ENCODE assay signal across 19 cellular contexts in genomic region chr1:39145651-39145970, GRCh38. TPM values are rescaled to one million over a fixed set of nuclear protein-coding genes. Genes with fewer than 3 reads are reported as not detected.
DNase-seq lines count a peak whose midpoint lies in the region; ATAC-seq and TF ChIP-seq lines count a peak whose summit lies in the region.
"Had no signal": no experiment of that assay in that cellular context is flagged by ENCODE, and none has a peak within 500 bp of the region (broad histone marks: within the 10 kb centered on the region; RNA-seq: fewer than 3 reads in every experiment).

No MANE protein-coding gene starts in this region.

- peaks cover 2% of the 10 kb centered on the region for H3K27me3 Mint-ChIP-seq in neural progenitor cell (ENCODE audit: insufficient read depth, low read depth)

- no peaks in the 10 kb centered on the region for H3K9me3 Mint-ChIP-seq in neural progenitor cell
- H3K9me3 Mint-ChIP-seq: H9 had no signal

- H3K9ac ChIP-seq in HUES64 (ENCODE audit: low read depth, low read length) (no peak overlapping the region), neural progenitor cell (no peak overlapping the region)

- H3K4me3 ChIP-seq in HUES64 (ENCODE audit: low read length) (no peak overlapping the region), epithelial cell of esophagus (ENCODE audit: low read length) (no peak overlapping the region), neural progenitor cell (no peak overlapping the region), thyroid gland (replicated peaks in 1 of 3) (no peak overlapping the region), uterus (no peak overlapping the region)
- H3K4me3 ChIP-seq: SJCRH30 had no signal

- intact Hi-C loops in thyroid gland (cut with DNase I) (no loop called here), uterus (cut with DNase I; ENCODE audit: low total_unique reads) (no loop called here)

- peaks cover 19% of the 10 kb centered on the region for H3K36me3 Mint-ChIP-seq in neural progenitor cell

- peaks cover 31% of the 10 kb centered on the region for H4K20me1 ChIP-seq in neural progenitor cell (ENCODE audit: low read depth)

- H3K79me2 ChIP-seq in neural progenitor cell (ENCODE audit: low read depth), result peaks cover 98% of the 10 kb centered on the region

- peaks cover 62% of the 10 kb centered on the region for H3K4me1 Mint-ChIP-seq in neural progenitor cell
- H3K4me1 Mint-ChIP-seq: CD14-positive monocyte had no signal

- ATAC-seq in HG02870 (IDR thresholded peaks at IDR 0.05; ENCODE audit: unreplicated experiment) (no peak), HG02678 (IDR thresholded peaks at IDR 0.05; ENCODE audit: unreplicated experiment) (no peak)

- 78% methylated on average over 1 of the region's 1 CpG for WGBS in HUES64
- WGBS in thyroid gland, 2 donors, result 97 to 98% methylated on average over 1 of the region's 1 CpG

- H3F3A ChIP-seq in neural progenitor cell (ENCODE audit: low read depth), result peaks cover 70% of the 10 kb centered on the region

- H3K4me3 Mint-ChIP-seq in neural progenitor cell, result no peak overlapping the region
- H3K4me3 Mint-ChIP-seq: CD14-positive monocyte, H9 had no signal

- H3K9me3 ChIP-seq in HUES64 (ENCODE audit: insufficient read depth, low read depth, low read length), result no peaks in the 10 kb centered on the region
- H3K9me3 ChIP-seq in neural progenitor cell (ENCODE audit: low read depth), result no peaks in the 10 kb centered on the region
- no peaks in the 10 kb centered on the region for H3K9me3 ChIP-seq in thyroid gland
- no peaks in the 10 kb centered on the region for H3K9me3 ChIP-seq in uterus
- H3K9me3 ChIP-seq: SJCRH30 had no signal

- no peak overlapping the region for H3K27ac Mint-ChIP-seq in neural progenitor cell
- H3K27ac Mint-ChIP-seq: CD14-positive monocyte had no signal

- H3K27ac ChIP-seq in HUES64 (ENCODE audit: low read depth, low read length), result 0 out of 2 replicates have a peak overlapping the region, but pooled peaks have one; percentile 3
- peak overlapping the region; percentile 72 for H3K27ac ChIP-seq in neural progenitor cell
- peak overlapping the region; percentile 7 to 93 (median 87) for H3K27ac ChIP-seq in thyroid gland
- H3K27ac ChIP-seq in uterus, result no peak overlapping the region
- H3K27ac ChIP-seq: HL-60, RWPE1, SJCRH30 had no signal

- no peaks in the 10 kb centered on the region for H3K27me3 ChIP-seq in HUES64 (ENCODE audit: insufficient read depth, low read length)
- H3K27me3 ChIP-seq in neural progenitor cell, result no peaks in the 10 kb centered on the region
- no peaks in the 10 kb centered on the region for H3K27me3 ChIP-seq in thyroid gland
- H3K27me3 ChIP-seq in uterus, result no peaks in the 10 kb centered on the region
- H3K27me3 ChIP-seq: SJCRH30 had no signal

- H2AFZ ChIP-seq in neural progenitor cell (replicated peaks), result no peak overlapping the region

- no peak for TF ChIP-seq CTCF in epithelial cell of esophagus (IDR thresholded peaks at IDR 0.05; ENCODE audit: insufficient read depth, low read depth, low read length, missing control alignments)
- no peak for TF ChIP-seq CTCF in neural progenitor cell (IDR thresholded peaks at IDR 0.05)
- TF ChIP-seq CTCF in thyroid gland (IDR thresholded peaks at IDR 0.05), result no peak
- no peak for TF ChIP-seq CTCF in uterus (IDR thresholded peaks at IDR 0.05)

- peak; percentile 84 for DNase-seq in epithelial cell of esophagus (ENCODE audit: low read depth)
- DNase-seq in neural progenitor cell (ENCODE audit: low spot score), result no peak
- DNase-seq in thyroid gland, result no peak
- DNase-seq in uterus, result no peak
- DNase-seq in NCI-H226, result no peak
- DNase-seq: AML-193, DMS153, H9, MV-4-11, NCI-H187 treated with DMSO at 0.1 percent for 48 hours, NCI-H510A, NCI-H774, SJCRH30 had no signal

- H3K36me3 ChIP-seq in HUES64 (ENCODE audit: insufficient read depth, low read length), result no peaks in the 10 kb centered on the region
- no peaks in the 10 kb centered on the region for H3K36me3 ChIP-seq in neural progenitor cell
- no peaks in the 10 kb centered on the region for H3K36me3 ChIP-seq in thyroid gland
- no peaks in the 10 kb centered on the region for H3K36me3 ChIP-seq in uterus
- H3K36me3 ChIP-seq: SJCRH30 had no signal

- TF ChIP-seq POLR2A in thyroid gland (IDR thresholded peaks at IDR 0.05), result no peak
- no peak for TF ChIP-seq POLR2A in uterus (IDR thresholded peaks at IDR 0.05)

- H3K4me2 ChIP-seq in neural progenitor cell, result peak overlapping the region; percentile 33

- peaks cover 58% of the 10 kb centered on the region for H3K4me1 ChIP-seq in HUES64 (ENCODE audit: insufficient read depth, low read length)
- peaks cover 79% of the 10 kb centered on the region for H3K4me1 ChIP-seq in neural progenitor cell
- H3K4me1 ChIP-seq in thyroid gland, result peaks cover 67 to 92% of the 10 kb centered on the region in 2 donors
- H3K4me1 ChIP-seq in uterus, result peaks cover 3 to 11% of the 10 kb centered on the region in 2 donors

RNA-seq across cellular contexts. Expression of gene MACF1, which starts 58.9 kb away (rescaled TPM):
- 76.3 TPM for polyA plus RNA-seq in HUES64 (2013, experiment 1 of 2)
- polyA plus RNA-seq in HUES64 (2013, experiment 2 of 2), result 81.7 TPM
- total RNA-seq in neural progenitor cell (ENCODE audit: low replicate concordance) (203 and 222 TPM in 2 replicates), thyroid gland (100 to 1,000 TPM; 308 to 834 (median 427) TPM), uterus (100 to 1,000 TPM; 210 to 602 (median 573) TPM)

Comparison
In these comparisons a context has a peak if more than half of its experiments do, and no peak if none do; other contexts are left out.
1. H3K27ac ChIP-seq: peak in HUES64 (single experiment), neural progenitor cell (single experiment) and thyroid gland (3 of 3); none in uterus (0 of 2).